Comparison of ENCODE assay signal across 8 cellular contexts in genomic region chr22:30390974-30391691, GRCh38. TPM values are rescaled to one million over a fixed set of nuclear protein-coding genes. Genes with fewer than 3 reads are reported as not detected.
DNase-seq lines count a peak whose midpoint lies in the region; ATAC-seq lines count a peak whose summit lies in the region.

No MANE protein-coding gene starts in this region.

- no peak for ATAC-seq in GM21515 (IDR thresholded peaks at IDR 0.05; ENCODE audit: unreplicated experiment)
- ATAC-seq in HG03439 (IDR thresholded peaks at IDR 0.05; ENCODE audit: unreplicated experiment): no peak

- peak overlapping the region; percentile 61 for H3K27ac ChIP-seq in angular gyrus (ENCODE audit: low read depth, low read length)

- DNase-seq in GM03348 (ENCODE audit: low spot score) (peak; percentile 72), M059J (ENCODE audit: low read depth) (peak; percentile 74), T-helper 22 cell (ENCODE audit: low read depth) (peak; percentile 58), iPS DF 19.7 (ENCODE audit: low read depth, low spot score) (peak; percentile 59)
- DNase-seq in stimulated activated CD4-positive, alpha-beta T cell treated with anti-CD3 and anti-CD28 coated beads, Interleukin-15, amount 100 ng/mL, for 24 hours: peak; percentile 87

RNA-seq across cellular contexts. Expression of gene RNF215, which starts 3.9 kb away (rescaled TPM):
- 15.1 and 17.4 TPM in 2 replicates for total RNA-seq in M059J (2014; rRNA removed; shearing (Covaris generic))

RNA-seq across cellular contexts. Expression of gene SEC14L2, which starts 5.7 kb away (rescaled TPM):
- total RNA-seq in M059J (2014; rRNA removed; shearing (Covaris generic)): 15.1 and 31.3 TPM in 2 replicates

RNA-seq across cellular contexts. Expression of gene CCDC157, which starts 34.3 kb away (rescaled TPM):
- 0.76 and 3.7 TPM in 2 replicates for total RNA-seq in M059J (2014; rRNA removed; shearing (Covaris generic))

RNA-seq across cellular contexts. Expression of gene MTFP1, which starts 34.4 kb away (rescaled TPM):
- total RNA-seq in M059J (2014; rRNA removed; shearing (Covaris generic)): 10.0 and 12.1 TPM in 2 replicates

RNA-seq across cellular contexts. Expression of gene SF3A1, which starts 34.4 kb away (rescaled TPM):
- 25.9 and 52.2 TPM in 2 replicates for total RNA-seq in M059J (2014; rRNA removed; shearing (Covaris generic))
